Comparison of ENCODE assay signal across 11 cellular contexts in genomic region chr1:36320291-36320758, GRCh38. TPM values are rescaled to one million over a fixed set of nuclear protein-coding genes. Genes with fewer than 3 reads are reported as not detected.
A peak's percentile ranks its signal among the peaks of the same experiment; 100 is the strongest.
DNase-seq lines count a peak whose midpoint lies in the region; ATAC-seq and TF ChIP-seq lines count a peak whose summit lies in the region.
"Had no signal": no experiment of that assay in that cellular context is flagged by ENCODE, and none has a peak within 500 bp of the region (broad histone marks: within the 10 kb centered on the region; RNA-seq: fewer than 3 reads in every experiment).

No MANE protein-coding gene starts in this region.

- H3K27ac ChIP-seq in left lung (peak overlapping the region; percentile 37 to 67), tibial nerve (peak overlapping the region; percentile 26 to 95 (median 86))

- intact Hi-C loops in left lung (cut with DNase I): no loop called here

- H3K4me3 ChIP-seq in adipocyte (ENCODE audit: low read length): peak overlapping the region; percentile 85
- peak overlapping the region; percentile 42 to 89 for H3K4me3 ChIP-seq in left lung
- peak overlapping the region; percentile 23 to 66 (median 46) for H3K4me3 ChIP-seq in tibial nerve

- no peak for DNase-seq in activated naive CD4-positive, alpha-beta T cell treated with anti-CD3 and anti-CD28 coated beads, Interleukin-2, amount 50 U/mL, for 72 hours (ENCODE audit: low spot score in 2 of 2)
- DNase-seq in adipocyte (ENCODE audit: low read depth): peak; percentile 15
- DNase-seq in left lung: no peak
- no peak for DNase-seq in tibial nerve (ENCODE audit: low spot score in 2 of 2)
- no peak for DNase-seq in stimulated activated CD4-positive, alpha-beta T cell treated with anti-CD3 and anti-CD28 coated beads, Interleukin-15, amount 100 ng/mL, for 24 hours
- DNase-seq in NCI-H2029 (lab: John Stamatoyannopoulos, UW): no peak
- DNase-seq in NCI-H526 (lab: John Stamatoyannopoulos, UW): no peak
- DNase-seq: activated naive CD4-positive, alpha-beta T cell treated with anti-CD3 and anti-CD28 coated beads for 36 hours; Calu3 had no signal

- no peak for ATAC-seq in activated naive CD4-positive, alpha-beta T cell treated with anti-CD3 and anti-CD28 coated beads, Interleukin-2, amount 50 U/mL, for 72 hours
- no peak for ATAC-seq in left lung
- ATAC-seq: HepG2 had no signal

- peak overlapping the region; percentile 76 for H3K4me3 Mint-ChIP-seq in activated naive CD4-positive, alpha-beta T cell treated with anti-CD3 and anti-CD28 coated beads, Interleukin-2, amount 50 U/mL, for 24 hours
- H3K4me3 Mint-ChIP-seq: activated naive CD4-positive, alpha-beta T cell treated with anti-CD3 and anti-CD28 coated beads for 36 hours had no signal

- H3K4me1 Mint-ChIP-seq in activated naive CD4-positive, alpha-beta T cell treated with anti-CD3 and anti-CD28 coated beads, Interleukin-2, amount 50 U/mL, for 24 hours: peaks cover 22% of the 10 kb centered on the region

- no peak for TF ChIP-seq EP300 in tibial nerve (IDR thresholded peaks at IDR 0.05)

- 54 to 55% methylated on average over 16 of the region's 16 CpGs for WGBS in tibial nerve, 2 donors

- H3K36me3 ChIP-seq in adipocyte (ENCODE audit: control insufficient read depth, insufficient read depth, low read length, severe bottlenecking): peaks cover 4% of the 10 kb centered on the region
- H3K36me3 ChIP-seq in left lung: peaks cover 0 to 4% of the 10 kb centered on the region in 2 donors
- peaks cover 0 to 6% (median 0%) of the 10 kb centered on the region in 3 donors for H3K36me3 ChIP-seq in tibial nerve

- H3K27me3 Mint-ChIP-seq in activated naive CD4-positive, alpha-beta T cell treated with anti-CD3 and anti-CD28 coated beads, Interleukin-2, amount 50 U/mL, for 24 hours: no peaks in the 10 kb centered on the region

- H3K27me3 ChIP-seq in adipocyte (replicated peaks; ENCODE audit: control insufficient read depth, insufficient read depth, low read length) (no peaks in the 10 kb centered on the region), left lung (peaks cover 0 to 27% of the 10 kb centered on the region in 2 donors), tibial nerve (no peaks in the 10 kb centered on the region)

- no peak for TF ChIP-seq CTCF in left lung (IDR thresholded peaks at IDR 0.05)
- no peak for TF ChIP-seq CTCF in tibial nerve (IDR thresholded peaks at IDR 0.05)

- H3K9ac ChIP-seq in adipocyte (ENCODE audit: low read length): peak overlapping the region; percentile 92

- H3K9me3 Mint-ChIP-seq in activated naive CD4-positive, alpha-beta T cell treated with anti-CD3 and anti-CD28 coated beads, Interleukin-2, amount 50 U/mL, for 24 hours: no peaks in the 10 kb centered on the region
- no peaks in the 10 kb centered on the region for H3K9me3 Mint-ChIP-seq in activated naive CD4-positive, alpha-beta T cell treated with anti-CD3 and anti-CD28 coated beads, Interleukin-2, amount 50 U/mL, for 72 hours
- H3K9me3 Mint-ChIP-seq: activated naive CD4-positive, alpha-beta T cell treated with anti-CD3 and anti-CD28 coated beads for 36 hours had no signal

- no peaks in the 10 kb centered on the region for H3K36me3 Mint-ChIP-seq in activated naive CD4-positive, alpha-beta T cell treated with anti-CD3 and anti-CD28 coated beads, Interleukin-2, amount 50 U/mL, for 24 hours
- peaks cover 0 to 4% of the 10 kb centered on the region in 2 donors for H3K36me3 Mint-ChIP-seq in activated naive CD4-positive, alpha-beta T cell treated with anti-CD3 and anti-CD28 coated beads, Interleukin-2, amount 50 U/mL, for 72 hours

- TF ChIP-seq POLR2A in tibial nerve (IDR thresholded peaks at IDR 0.05): no peak

- peaks cover 23% of the 10 kb centered on the region for H3K4me1 ChIP-seq in adipocyte (ENCODE audit: control insufficient read depth, insufficient read depth, low read length)
- peaks cover 12 to 47% of the 10 kb centered on the region in 2 donors for H3K4me1 ChIP-seq in left lung
- peaks cover 5 to 37% (median 22%) of the 10 kb centered on the region in 4 donors for H3K4me1 ChIP-seq in tibial nerve

- H3K9me3 ChIP-seq in adipocyte (ENCODE audit: control insufficient read depth, low read length): no peaks in the 10 kb centered on the region
- H3K9me3 ChIP-seq in left lung: no peaks in the 10 kb centered on the region
- no peaks in the 10 kb centered on the region for H3K9me3 ChIP-seq in tibial nerve

- no peak overlapping the region for H3K27ac Mint-ChIP-seq in activated naive CD4-positive, alpha-beta T cell treated with anti-CD3 and anti-CD28 coated beads, Interleukin-2, amount 50 U/mL, for 24 hours
- H3K27ac Mint-ChIP-seq in activated naive CD4-positive, alpha-beta T cell treated with anti-CD3 and anti-CD28 coated beads, Interleukin-2, amount 50 U/mL, for 72 hours: no peak overlapping the region
- H3K27ac Mint-ChIP-seq: activated naive CD4-positive, alpha-beta T cell treated with anti-CD3 and anti-CD28 coated beads for 36 hours had no signal

RNA-seq across cellular contexts. Expression of gene EVA1B, which starts 3.1 kb away (rescaled TPM):
- 1 to 10 TPM; 2.0 to 4.2 TPM for total RNA-seq in activated naive CD4-positive, alpha-beta T cell treated with anti-CD3 and anti-CD28 coated beads, Interleukin-2, amount 50 U/mL, for 72 hours
- total RNA-seq in left lung (10 to 100 TPM; 34.2 to 34.7 TPM), tibial nerve (100 to 1,000 TPM in 1 of 4 donors, 10 to 100 TPM in 3; 61.4 to 128 (median 86.3) TPM)

RNA-seq across cellular contexts. Expression of gene SH3D21, which starts 14.2 kb away (rescaled TPM):
- 10 to 100 TPM in 1 of 2 donors, 1 to 10 TPM in 1; 4.4 to 47.1 TPM for total RNA-seq in activated naive CD4-positive, alpha-beta T cell treated with anti-CD3 and anti-CD28 coated beads, Interleukin-2, amount 50 U/mL, for 72 hours
- 10 to 100 TPM in 1 of 2 donors, 1 to 10 TPM in 1; 7.1 to 25.9 TPM for total RNA-seq in left lung
- 1 to 10 TPM; 1.5 to 4.1 (median 2.4) TPM for total RNA-seq in tibial nerve

Comparison
In these comparisons a context has a peak if more than half of its experiments do, and no peak if none do; other contexts are left out.
1. RNA of gene EVA1B, which starts 3.1 kb away (total RNA-seq): 61.4 to 128 TPM in tibial nerve and 34.2 to 34.7 TPM in left lung; 2.0 to 4.2 TPM in activated naive CD4-positive, alpha-beta T cell treated with anti-CD3 and anti-CD28 coated beads, Interleukin-2, amount 50 U/mL, for 72 hours; every median in the first group is over 4 times any median in the second.
2. Peak in every context shown above with its lines, with median percentiles within 50 percentile points of each other: H3K4me3 ChIP-seq.